ENCODE assay signal across 19 cellular contexts in the genomic region with DNA sequence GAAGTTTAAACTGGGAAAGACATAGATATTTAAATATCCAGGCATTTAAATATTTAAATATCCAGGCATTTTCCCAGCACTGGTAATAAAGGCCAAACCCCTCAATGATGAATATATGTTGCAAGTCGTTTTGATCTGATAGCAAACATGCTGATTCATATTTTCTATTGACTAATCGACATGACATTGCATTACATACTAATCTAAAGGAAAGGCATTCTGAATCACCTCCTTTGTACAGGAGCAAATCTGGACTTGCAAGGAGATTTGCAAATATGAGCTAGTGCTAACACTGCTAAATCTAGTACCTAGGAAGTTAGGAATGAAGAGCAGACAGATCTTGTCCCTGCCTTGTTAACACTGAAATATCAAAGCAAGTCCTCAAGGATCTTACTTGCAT.
A peak's percentile ranks its signal among the peaks of the same experiment; 100 is the strongest.
DNase-seq lines count a peak whose midpoint lies in the region; ATAC-seq and TF ChIP-seq lines count a peak whose summit lies in the region.
"Had no signal": no experiment of that assay in that cellular context is flagged by ENCODE, and none has a peak within 500 bp of the region (broad histone marks: within the 10 kb centered on the region; RNA-seq: fewer than 3 reads in every experiment).

No MANE protein-coding gene starts in this region.

- DNase-seq in GM23248 = peak; percentile 90
- peak; percentile 84 for DNase-seq in OCI-M1 (lab: John Stamatoyannopoulos, UW)
- peak; percentile 56 for DNase-seq in dermis blood vessel endothelial cell
- no peak for DNase-seq in osteoblast (ENCODE audit: insufficient read length, low spot score, missing footprints)
- DNase-seq in type B pancreatic cell (ENCODE audit: extremely low spot score, unreplicated experiment) = no peak
- DNase-seq in stomach = no peak
- DNase-seq: activated CD8-positive, alpha-beta memory T cell treated with anti-CD3 and anti-CD28 coated beads, Interleukin-2, amount 10 ng/mL, durations not matched to agents 7 days and 5 days; activated naive CD4-positive, alpha-beta T cell; brain microvascular endothelial cell; effector memory CD8-positive, alpha-beta T cell; left colon; NCI-H1694 treated with DMSO at 0.1 percent for 48 hours; NCI-H526 treated with DMSO at 0.1 percent for 48 hours; Right ventricle myocardium superior; stimulated activated CD4-positive, alpha-beta T cell treated with anti-CD3 and anti-CD28 coated beads, Interleukin-4, amount 100 ng/mL, for 1 hour had no signal

- H3K36me3 Mint-ChIP-seq in type B pancreatic cell = no peaks in the 10 kb centered on the region
- H3K36me3 Mint-ChIP-seq: activated CD8-positive, alpha-beta memory T cell treated with anti-CD3 and anti-CD28 coated beads, Interleukin-2, amount 10 ng/mL, durations not matched to agents 7 days and 5 days; stimulated activated effector memory CD8-positive, alpha-beta T cell treated with anti-CD3 and anti-CD28 coated beads, Interleukin-12 subunit alpha, Interleukin-12 subunit beta, amount 100 ng/mL, for 72 hours had no signal

- no peaks in the 10 kb centered on the region for H3K27me3 ChIP-seq in GM23248 (replicated peaks; ENCODE audit: insufficient read depth)
- H3K27me3 ChIP-seq in osteoblast (ENCODE audit: insufficient read depth, low read length) = no peaks in the 10 kb centered on the region
- H3K27me3 ChIP-seq in stomach = no peaks in the 10 kb centered on the region
- H3K27me3 ChIP-seq: brain microvascular endothelial cell had no signal

- H2AFZ ChIP-seq in GM23248 = peak overlapping the region; percentile 86
- peak overlapping the region; percentile 49 for H2AFZ ChIP-seq in osteoblast (ENCODE audit: low read length)

- H3K4me3 Mint-ChIP-seq in type B pancreatic cell = no peak overlapping the region
- H3K4me3 Mint-ChIP-seq: activated CD8-positive, alpha-beta memory T cell treated with anti-CD3 and anti-CD28 coated beads, Interleukin-2, amount 10 ng/mL, durations not matched to agents 7 days and 5 days; effector memory CD8-positive, alpha-beta T cell; stimulated activated effector memory CD8-positive, alpha-beta T cell treated with anti-CD3 and anti-CD28 coated beads, Interleukin-12 subunit alpha, Interleukin-12 subunit beta, amount 100 ng/mL, for 72 hours had no signal

- peak overlapping the region; percentile 21 for H3K4me2 ChIP-seq in GM23248 (ENCODE audit: unreplicated experiment)
- no peak overlapping the region for H3K4me2 ChIP-seq in osteoblast (ENCODE audit: insufficient read depth, low read length)

- TF ChIP-seq CTCF in osteoblast (IDR thresholded peaks at IDR 0.05; ENCODE audit: extremely low read depth, low read depth, low read length) = no peak
- no peak for TF ChIP-seq CTCF in type B pancreatic cell (conservative IDR thresholded peaks at IDR 0.05)
- no peak for TF ChIP-seq CTCF in stomach (IDR thresholded peaks at IDR 0.05)

- H4K20me1 ChIP-seq in GM23248 (ENCODE audit: insufficient read depth) (no peaks in the 10 kb centered on the region), osteoblast (ENCODE audit: insufficient read depth, low read length) (no peaks in the 10 kb centered on the region)

- H3K27ac Mint-ChIP-seq in type B pancreatic cell = no peak overlapping the region
- H3K27ac Mint-ChIP-seq: activated CD8-positive, alpha-beta memory T cell treated with anti-CD3 and anti-CD28 coated beads, Interleukin-2, amount 10 ng/mL, durations not matched to agents 7 days and 5 days; effector memory CD8-positive, alpha-beta T cell; stimulated activated effector memory CD8-positive, alpha-beta T cell treated with anti-CD3 and anti-CD28 coated beads, Interleukin-12 subunit alpha, Interleukin-12 subunit beta, amount 100 ng/mL, for 72 hours had no signal

- H3K79me2 ChIP-seq in GM23248 (ENCODE audit: insufficient read depth) (no peaks in the 10 kb centered on the region), osteoblast (ENCODE audit: insufficient read depth, low read length) (no peaks in the 10 kb centered on the region)

- H3K4me1 ChIP-seq in GM23248 (ENCODE audit: insufficient read depth) = peaks cover 37% of the 10 kb centered on the region
- H3K4me1 ChIP-seq in osteoblast (ENCODE audit: insufficient read depth, low read length) = peaks cover 27% of the 10 kb centered on the region
- peaks cover 0 to 4% (median 0%) of the 10 kb centered on the region in 4 donors for H3K4me1 ChIP-seq in stomach

- 0 to 3% methylated on average over 2 of the region's 2 CpGs for WGBS in GM23248 (ENCODE audit: low coverage in 1 of 2, low lambda C conversion rate in 2 of 2, missing lambda C conversion rate in 2 of 2), 2 experiments
- 22 to 55% (median 32%) methylated on average over 2 of the region's 2 CpGs for whole genome bisulfite sequencing in stomach, 5 donors

- intact Hi-C loops in stomach (cut with DNase I; ENCODE audit: low total_unique reads) = loop anchor here (10.0 kb wide), 1 partner anchor 140 kb away; no protein-coding TSS in a partner anchor

- TF ChIP-seq EP300 in stomach (IDR thresholded peaks at IDR 0.05) = no peak

- H3F3A ChIP-seq in GM23248 (ENCODE audit: insufficient read depth) = peaks cover 12% of the 10 kb centered on the region

- in situ Hi-C loops in GM23248 (cut with MboI) = no loop called here

- H3K9ac ChIP-seq in GM23248 = peak overlapping the region; percentile 45

- H3K4me1 Mint-ChIP-seq in type B pancreatic cell (ENCODE audit: unreplicated experiment) = peaks cover 23% of the 10 kb centered on the region
- H3K4me1 Mint-ChIP-seq: activated CD8-positive, alpha-beta memory T cell treated with anti-CD3 and anti-CD28 coated beads, Interleukin-2, amount 10 ng/mL, durations not matched to agents 7 days and 5 days; stimulated activated effector memory CD8-positive, alpha-beta T cell treated with anti-CD3 and anti-CD28 coated beads, Interleukin-12 subunit alpha, Interleukin-12 subunit beta, amount 100 ng/mL, for 72 hours had no signal

- H3K36me3 ChIP-seq in GM23248 (ENCODE audit: low read depth) = no peaks in the 10 kb centered on the region
- no peaks in the 10 kb centered on the region for H3K36me3 ChIP-seq in osteoblast (ENCODE audit: insufficient read depth, low read length)
- H3K36me3 ChIP-seq in stomach = no peaks in the 10 kb centered on the region
- H3K36me3 ChIP-seq: brain microvascular endothelial cell had no signal

- no peak for ATAC-seq in HG02884 (IDR thresholded peaks at IDR 0.05; ENCODE audit: unreplicated experiment)
- no peak for ATAC-seq in GM18502 (IDR thresholded peaks at IDR 0.05; ENCODE audit: poor library complexity, unreplicated experiment)
- ATAC-seq: activated CD8-positive, alpha-beta memory T cell treated with anti-CD3 and anti-CD28 coated beads, Interleukin-2, amount 10 ng/mL, durations not matched to agents 7 days and 5 days had no signal

- H3K27me3 Mint-ChIP-seq in type B pancreatic cell = no peaks in the 10 kb centered on the region
- H3K27me3 Mint-ChIP-seq: activated CD8-positive, alpha-beta memory T cell treated with anti-CD3 and anti-CD28 coated beads, Interleukin-2, amount 10 ng/mL, durations not matched to agents 7 days and 5 days; effector memory CD8-positive, alpha-beta T cell had no signal

- H3K4me3 ChIP-seq in GM23248 = no peak overlapping the region
- H3K4me3 ChIP-seq in osteoblast (ENCODE audit: insufficient read depth, low read length) = no peak overlapping the region
- H3K4me3 ChIP-seq in stomach = no peak overlapping the region

- TF ChIP-seq POLR2A in stomach (IDR thresholded peaks at IDR 0.05) = no peak

- peak overlapping the region; percentile 80 for H3K27ac ChIP-seq in GM23248
- peak overlapping the region; percentile 13 for H3K27ac ChIP-seq in osteoblast (ENCODE audit: low read depth, low read length)
- no peak overlapping the region for H3K27ac ChIP-seq in stomach
- H3K27ac ChIP-seq: brain microvascular endothelial cell, C4-2B had no signal

- H3K9me3 Mint-ChIP-seq in type B pancreatic cell = no peaks in the 10 kb centered on the region

- H3K9me2 ChIP-seq in GM23248 (ENCODE audit: insufficient read depth) = no peaks in the 10 kb centered on the region

- H3K9me3 ChIP-seq in GM23248 (ENCODE audit: low read depth) (no peaks in the 10 kb centered on the region), osteoblast (ENCODE audit: low read depth, low read length) (no peaks in the 10 kb centered on the region), stomach (no peaks in the 10 kb centered on the region)

Comparison
In these comparisons a context has a peak if more than half of its experiments do, and no peak if none do; other contexts are left out.
1. DNase-seq: peak in GM23248 (single experiment), OCI-M1 (single experiment) and dermis blood vessel endothelial cell (single experiment); none in osteoblast (single experiment), type B pancreatic cell (single experiment) and stomach (single experiment).
2. H3K27ac ChIP-seq: peak in GM23248 (single experiment) and osteoblast (single experiment); none in stomach (0 of 5).